1 cellular context compared by ENCODE assay signal in the genomic region with DNA sequence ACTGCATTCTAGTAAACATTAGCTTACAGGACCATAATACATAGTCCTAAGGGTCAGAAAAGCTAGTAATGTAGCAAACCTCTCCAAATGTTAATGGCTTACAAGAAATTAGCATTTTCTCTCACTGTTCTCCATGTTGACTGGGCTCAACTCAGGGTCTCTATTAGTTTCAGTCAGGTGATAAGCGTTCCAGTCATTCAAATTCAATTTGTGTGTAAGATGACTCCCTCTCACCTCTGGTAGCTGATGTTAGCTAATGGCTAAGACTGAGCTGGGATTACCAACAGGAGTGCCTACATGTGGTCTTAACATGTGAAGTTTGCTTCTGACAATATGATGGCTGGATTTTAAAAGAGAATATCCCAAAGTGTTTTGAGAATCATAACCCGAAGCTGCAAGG.
TF ChIP-seq lines count a peak whose summit lies in the region.

No MANE protein-coding gene starts in this region.

TF ChIP-seq in H1, 55 proteins besides CTCF, POLR2A, EP300 and RAD21 (continued from another document):
- TF ChIP-seq E2F6 (IDR thresholded peaks at IDR 0.05) (0 out of 2 replicates have a peak, but pooled peaks have one; percentile 23), FOSL1 (IDR thresholded peaks at IDR 0.05; ENCODE audit: insufficient read depth, low read depth, low read length) (no peak), TAF7 (optimal IDR thresholded peaks at IDR 0.05; ENCODE audit: borderline replicate concordance, low read depth, low read length) (no peak), PHF8 (conservative IDR thresholded peaks at IDR 0.05; ENCODE audit: low read depth, low read length) (no peak)
